In genomic region chr9:95508968-95509850, GRCh38 we compare ENCODE assay signal across 8 cellular contexts. TPM values are rescaled to one million over a fixed set of nuclear protein-coding genes. Genes with fewer than 3 reads are reported as not detected.
DNase-seq lines count a peak whose midpoint lies in the region; ATAC-seq and TF ChIP-seq lines count a peak whose summit lies in the region.

No MANE protein-coding gene starts in this region.

- peaks cover 56 to 64% of the 10 kb centered on the region in 2 donors for H3K4me1 Mint-ChIP-seq in natural killer cell

- intact Hi-C loops in natural killer cell (cut with micrococcal nuclease): loop anchor here (5.0 to 10.0 kb wide), 3 partner anchors 47 to 906 kb away; partner anchors contain the start of genes ERCC6L2 and ZNF367

- peaks cover 4 to 9% of the 10 kb centered on the region in 2 donors for H3K27me3 Mint-ChIP-seq in natural killer cell (ENCODE audit: low read depth in 2 of 2)

- peak overlapping the region; percentile 94 for H3K4me3 Mint-ChIP-seq in natural killer cell

- TF ChIP-seq CTCF in KMS-11 (conservative IDR thresholded peaks at IDR 0.05; ENCODE audit: low read depth, low read length) (no peak), Peyer's patch (IDR thresholded peaks at IDR 0.05) (no peak), natural killer cell (IDR thresholded peaks at IDR 0.05) (no peak)

- H3K9ac ChIP-seq in KMS-11: peak overlapping the region; percentile 90

- H3K4me1 ChIP-seq in KMS-11 (ENCODE audit: low read depth, poor library complexity, severe bottlenecking): peaks cover 22% of the 10 kb centered on the region
- H3K4me1 ChIP-seq in Peyer's patch: peaks cover 0 to 32% (median 8%) of the 10 kb centered on the region in 4 donors
- peaks cover 24% of the 10 kb centered on the region for H3K4me1 ChIP-seq in thymus (ENCODE audit: control insufficient read depth, insufficient read depth, low read length)

- peak overlapping the region; percentile 92 for H3K4me2 ChIP-seq in KMS-11

- peak overlapping the region; percentile 83 for H3K27ac ChIP-seq in KMS-11
- peak overlapping the region; percentile 77 to 87 (median 81) for H3K27ac ChIP-seq in Peyer's patch
- peak overlapping the region; percentile 11 for H3K27ac ChIP-seq in thymus (ENCODE audit: low read depth)

- no peaks in the 10 kb centered on the region for H4K20me1 ChIP-seq in KMS-11 (ENCODE audit: insufficient read depth)

- peak in 1 of 2 donors; percentile 25 for TF ChIP-seq POLR2A in Peyer's patch (IDR thresholded peaks at IDR 0.05)

- peak overlapping the region; percentile 58 for H2AFZ ChIP-seq in KMS-11 (ENCODE audit: low read depth)

- H3K36me3 Mint-ChIP-seq in natural killer cell: no peaks in the 10 kb centered on the region

- DNase-seq in COLO829 (ENCODE audit: low spot score): peak; percentile 73
- DNase-seq in Peyer's patch: peak; percentile 50 to 90 (median 86)
- DNase-seq in activated gamma-delta T cell treated with Interleukin-2 at 50 U/mL for 16 hours: peak; percentile 50
- DNase-seq in fibroblast of the conjunctiva (ENCODE audit: low read depth): peak; percentile 90
- DNase-seq in natural killer cell: peak; percentile 64

- H3K79me2 ChIP-seq in KMS-11 (ENCODE audit: insufficient read depth, low read depth): peaks cover 25% of the 10 kb centered on the region; the same call in 1 of the 2 replicates

- H3K9me3 ChIP-seq in Peyer's patch (peaks cover 0 to 10% (median 0%) of the 10 kb centered on the region in 4 donors), thymus (ENCODE audit: control insufficient read depth) (peaks cover 1% of the 10 kb centered on the region)

- ATAC-seq in GM21447 (IDR thresholded peaks at IDR 0.05; ENCODE audit: unreplicated experiment): peak; percentile 38
- ATAC-seq in natural killer cell: peak; percentile 45 to 59 (median 46)

- H3K27me3 ChIP-seq in KMS-11 (ENCODE audit: insufficient read depth, low read depth) (no peaks in the 10 kb centered on the region), Peyer's patch (no peaks in the 10 kb centered on the region), thymus (ENCODE audit: control insufficient read depth, insufficient read depth) (peaks cover 91% of the 10 kb centered on the region)

- no peak overlapping the region for H3K4me3 ChIP-seq in KMS-11 (IDR thresholded peaks at IDR 0.05; ENCODE audit: insufficient read depth, low read depth, low read length)
- peak overlapping the region; percentile 49 to 83 (median 68) for H3K4me3 ChIP-seq in Peyer's patch
- H3K4me3 ChIP-seq in thymus (ENCODE audit: low read length): peak overlapping the region; percentile 73

- peak overlapping the region; percentile 88 to 93 for H3K27ac Mint-ChIP-seq in natural killer cell

- 2% methylated on average over 48 of the region's 48 CpGs for WGBS in thymus

- no peaks in the 10 kb centered on the region for H3K36me3 ChIP-seq in KMS-11 (ENCODE audit: insufficient read depth)
- no peaks in the 10 kb centered on the region for H3K36me3 ChIP-seq in Peyer's patch
- no peaks in the 10 kb centered on the region for H3K36me3 ChIP-seq in thymus (ENCODE audit: control insufficient read depth, insufficient read depth)

- H3K9me3 Mint-ChIP-seq in natural killer cell: no peaks in the 10 kb centered on the region

RNA-seq across cellular contexts. Expression of gene PTCH1, which starts 7.6 kb away (rescaled TPM):
- total RNA-seq in Peyer's patch (10 to 100 TPM; 16.5 to 71.0 (median 24.0) TPM), natural killer cell (100 to 1,000 TPM in 1 of 3 donors, 10 to 100 TPM in 2; 60.9 to 127 (median 82.1) TPM)
- polyA plus RNA-seq in thymus: 3.4 TPM

Comparison
In these comparisons a context has a peak if more than half of its experiments do, and no peak if none do; other contexts are left out.
1. H3K27ac ChIP-seq: peak in every context shown above with its lines; median percentile 83 in KMS-11; 81 in Peyer's patch; 11 in thymus.